ENCODE assay signal across 21 cellular contexts in genomic region chr2:96354492-96354891, GRCh38. TPM values are rescaled to one million over a fixed set of nuclear protein-coding genes. Genes with fewer than 3 reads are reported as not detected.
A peak's percentile ranks its signal among the peaks of the same experiment; 100 is the strongest.
DNase-seq lines count a peak whose midpoint lies in the region; ATAC-seq lines count a peak whose summit lies in the region.
"Had no signal": no experiment of that assay in that cellular context is flagged by ENCODE, and none has a peak within 500 bp of the region (broad histone marks: within the 10 kb centered on the region; RNA-seq: fewer than 3 reads in every experiment).

No MANE protein-coding gene starts in this region.

- no peaks in the 10 kb centered on the region for H3K27me3 Mint-ChIP-seq in activated CD4-positive, alpha-beta T cell treated with anti-CD3 and anti-CD28 coated beads for 36 hours
- H3K27me3 Mint-ChIP-seq in dendritic cell treated with granulocyte-macrophage colony-stimulating factor and Interleukin-4, amounts not matched to agents 40 ng/mL and 50 ng/mL, for 4 days: no peaks in the 10 kb centered on the region
- H3K27me3 Mint-ChIP-seq: B cell; CD4-positive, alpha-beta T cell had no signal

- H3K4me1 Mint-ChIP-seq in activated CD4-positive, alpha-beta T cell treated with anti-CD3 and anti-CD28 coated beads for 36 hours: peaks cover 5% of the 10 kb centered on the region
- peaks cover 69% of the 10 kb centered on the region for H3K4me1 Mint-ChIP-seq in dendritic cell treated with granulocyte-macrophage colony-stimulating factor and Interleukin-4, amounts not matched to agents 40 ng/mL and 50 ng/mL, for 4 days (ENCODE audit: low read depth)
- H3K4me1 Mint-ChIP-seq: B cell had no signal

- no peaks in the 10 kb centered on the region for H3K4me1 ChIP-seq in mesendoderm (ENCODE audit: control insufficient read depth, low read depth, low read length)
- H3K4me1 ChIP-seq: Caco-2, Peyer's patch had no signal

- H3K27me3 ChIP-seq in mesendoderm (ENCODE audit: insufficient read depth, low read length, poor library complexity): no peaks in the 10 kb centered on the region
- H3K27me3 ChIP-seq: MG63, Peyer's patch had no signal

- H3K79me1 ChIP-seq in mesendoderm (ENCODE audit: low read length): no peaks in the 10 kb centered on the region

- H3K4me2 ChIP-seq in mesendoderm (ENCODE audit: low read length): no peak overlapping the region

- no peak overlapping the region for H3K23ac ChIP-seq in mesendoderm (ENCODE audit: low read length)

- H3K56ac ChIP-seq in mesendoderm (ENCODE audit: low read length): no peak overlapping the region

- no peak overlapping the region for H2BK120ac ChIP-seq in mesendoderm (ENCODE audit: low read depth, low read length)

- no peak overlapping the region for H4K8ac ChIP-seq in mesendoderm (ENCODE audit: low read depth, low read length)

- DNase-seq in activated CD4-positive, alpha-beta T cell treated with anti-CD3 and anti-CD28 coated beads for 36 hours: peak; percentile 17
- no peak for DNase-seq in activated CD4-positive, alpha-beta T cell treated with anti-CD3 and anti-CD28 coated beads, Interleukin-2, amount 50 U/mL, for 4 hours
- peak; percentile 36 for DNase-seq in Jurkat, Clone E6-1 (ENCODE audit: low read depth, low spot score)
- peak; percentile 50 for DNase-seq in mesendoderm
- no peak for DNase-seq in NCI-H2171 (lab: John Stamatoyannopoulos, UW)
- no peak for DNase-seq in NCI-H1417 treated with DMSO at 0.1 percent for 48 hours (lab: John Stamatoyannopoulos, UW)
- DNase-seq: Caco-2; CD4-positive, alpha-beta T cell; MG63; NCI-H1048; NCI-H1436 treated with DMSO at 0.1 percent for 48 hours; NCI-H2081; NCI-H510A; NCI-H748 treated with DMSO at 0.1 percent for 48 hours; NK-92 treated with Interleukin-12 subunit alpha and Interleukin-12 subunit beta, amount 100 ng/mL, for 24 hours; Peyer's patch had no signal

- H3K4me3 ChIP-seq in Jurkat, Clone E6-1 (ENCODE audit: low read length): no peak overlapping the region
- no peak overlapping the region for H3K4me3 ChIP-seq in mesendoderm (ENCODE audit: low read length)
- H3K4me3 ChIP-seq: MG63, Peyer's patch had no signal

- H3K36me3 ChIP-seq in mesendoderm (ENCODE audit: control insufficient read depth, insufficient read depth, low read length): peaks cover 21% of the 10 kb centered on the region
- H3K36me3 ChIP-seq: Peyer's patch had no signal

- WGBS in mesendoderm (ENCODE audit: extremely low coverage, insufficient coverage, low lambda C conversion rate): no CpG with 5 or more reads among the region's 4 CpGs

- no peak overlapping the region for H3K18ac ChIP-seq in mesendoderm (ENCODE audit: low read length)

- H4K5ac ChIP-seq in mesendoderm (ENCODE audit: low read length): no peak overlapping the region

- H3K27ac Mint-ChIP-seq in activated CD4-positive, alpha-beta T cell treated with anti-CD3 and anti-CD28 coated beads for 36 hours: no peak overlapping the region
- peak overlapping the region; percentile 87 for H3K27ac Mint-ChIP-seq in dendritic cell treated with granulocyte-macrophage colony-stimulating factor and Interleukin-4, amounts not matched to agents 40 ng/mL and 50 ng/mL, for 4 days
- H3K27ac Mint-ChIP-seq: B cell; CD4-positive, alpha-beta T cell had no signal

- H2BK5ac ChIP-seq in mesendoderm (ENCODE audit: low read length): no peak overlapping the region

- H3K79me2 ChIP-seq in mesendoderm (ENCODE audit: control insufficient read depth, insufficient read depth, low read length): no peaks in the 10 kb centered on the region

- no peaks in the 10 kb centered on the region for H3K9me3 Mint-ChIP-seq in activated CD4-positive, alpha-beta T cell treated with anti-CD3 and anti-CD28 coated beads for 36 hours (ENCODE audit: low read depth)
- H3K9me3 Mint-ChIP-seq in dendritic cell treated with granulocyte-macrophage colony-stimulating factor and Interleukin-4, amounts not matched to agents 40 ng/mL and 50 ng/mL, for 4 days: no peaks in the 10 kb centered on the region
- H3K9me3 Mint-ChIP-seq: CD4-positive, alpha-beta T cell had no signal

- no peak overlapping the region for H3K4me3 Mint-ChIP-seq in activated CD4-positive, alpha-beta T cell treated with anti-CD3 and anti-CD28 coated beads for 36 hours
- no peak overlapping the region for H3K4me3 Mint-ChIP-seq in dendritic cell treated with granulocyte-macrophage colony-stimulating factor and Interleukin-4, amounts not matched to agents 40 ng/mL and 50 ng/mL, for 4 days
- H3K4me3 Mint-ChIP-seq: B cell; CD4-positive, alpha-beta T cell had no signal

- intact Hi-C loops in activated CD4-positive, alpha-beta T cell treated with anti-CD3 and anti-CD28 coated beads for 36 hours (cut with DNase I, micrococcal nuclease): no loop called here
- intact Hi-C loops in dendritic cell treated with granulocyte-macrophage colony-stimulating factor and Interleukin-4, amounts not matched to agents 40 ng/mL and 50 ng/mL, for 4 days (cut with micrococcal nuclease): no loop called here

- H3K36me3 Mint-ChIP-seq in activated CD4-positive, alpha-beta T cell treated with anti-CD3 and anti-CD28 coated beads for 36 hours (ENCODE audit: low read depth): peaks cover 64% of the 10 kb centered on the region
- H3K36me3 Mint-ChIP-seq in dendritic cell treated with granulocyte-macrophage colony-stimulating factor and Interleukin-4, amounts not matched to agents 40 ng/mL and 50 ng/mL, for 4 days (ENCODE audit: low read depth): peaks cover 86% of the 10 kb centered on the region

- H2AK5ac ChIP-seq in mesendoderm (ENCODE audit: low read length): no peak overlapping the region

- no peak overlapping the region for H3K9ac ChIP-seq in mesendoderm (ENCODE audit: low read length)

- CTCF ChIA-PET in activated CD4-positive, alpha-beta T cell treated with anti-CD3 and anti-CD28 coated beads for 36 hours (lab: Charles Lee): interaction anchor here (1.5 kb wide), 1 partner anchor 9 kb away, joined by 3 read pairs; no protein-coding TSS in a partner anchor

- H2BK15ac ChIP-seq in mesendoderm (replicated peaks; ENCODE audit: low read depth): no peak overlapping the region

- POLR2A ChIA-PET in activated CD4-positive, alpha-beta T cell treated with anti-CD3 and anti-CD28 coated beads for 36 hours (lab: Charles Lee): no interaction called here

- ATAC-seq in activated CD4-positive, alpha-beta T cell treated with anti-CD3 and anti-CD28 coated beads for 36 hours: no peak
- ATAC-seq in HG02571 (IDR thresholded peaks at IDR 0.05; ENCODE audit: unreplicated experiment): no peak

- H3K27ac ChIP-seq in mesendoderm (ENCODE audit: low read depth, low read length): no peak overlapping the region

- no peak overlapping the region for H3K4ac ChIP-seq in mesendoderm (ENCODE audit: low read depth, low read length)

RNA-seq across cellular contexts. Expression of gene NCAPH, which starts 18.9 kb away (rescaled TPM):
- 10 to 100 TPM; 77.7 to 83.2 TPM for total RNA-seq in activated CD4-positive, alpha-beta T cell treated with anti-CD3 and anti-CD28 coated beads for 36 hours
- 93.1 TPM for polyA plus RNA-seq in Jurkat, Clone E6-1 (2012; ENCODE audit: insufficient read depth, insufficient read length)
- 46.9 TPM for polyA plus RNA-seq in mesendoderm (2013, experiment 1 of 2)
- polyA plus RNA-seq in mesendoderm (2013, experiment 2 of 2): 46.0 TPM

RNA-seq across cellular contexts. Expression of gene ITPRIPL1, which starts 29.4 kb away (rescaled TPM):
- total RNA-seq in activated CD4-positive, alpha-beta T cell treated with anti-CD3 and anti-CD28 coated beads for 36 hours: 10 to 100 TPM; 24.8 to 28.4 TPM
- polyA plus RNA-seq in Jurkat, Clone E6-1 (2012; ENCODE audit: insufficient read depth, insufficient read length): 24.6 TPM
- polyA plus RNA-seq in mesendoderm (2013, experiment 1 of 2): 7.0 TPM
- polyA plus RNA-seq in mesendoderm (2013, experiment 2 of 2): 6.6 TPM
- total RNA-seq: A172, HT-29 had no signal

RNA-seq across cellular contexts. Expression of gene SNRNP200, which starts 49.1 kb away (rescaled TPM):
- 100 to 1,000 TPM; 176 to 198 TPM for total RNA-seq in activated CD4-positive, alpha-beta T cell treated with anti-CD3 and anti-CD28 coated beads for 36 hours
- polyA plus RNA-seq in Jurkat, Clone E6-1 (2012; ENCODE audit: insufficient read depth, insufficient read length): 189 TPM
- 91.0 TPM for polyA plus RNA-seq in mesendoderm (2013, experiment 1 of 2)
- 90.0 TPM for polyA plus RNA-seq in mesendoderm (2013, experiment 2 of 2)

Comparison
In these comparisons a context has a peak if more than half of its experiments do, and no peak if none do; other contexts are left out.
1. DNase-seq: peak in activated CD4-positive, alpha-beta T cell treated with anti-CD3 and anti-CD28 coated beads for 36 hours (single experiment), Jurkat, Clone E6-1 (single experiment) and mesendoderm (single experiment); none in activated CD4-positive, alpha-beta T cell treated with anti-CD3 and anti-CD28 coated beads, Interleukin-2, amount 50 U/mL, for 4 hours (0 of 2), NCI-H2171 (single experiment) and NCI-H1417 treated with DMSO at 0.1 percent for 48 hours (single experiment).